ENCODE assay signal across 15 cellular contexts in genomic region chr10:132904814-132905649, GRCh38. TPM values are rescaled to one million over a fixed set of nuclear protein-coding genes. Genes with fewer than 3 reads are reported as not detected.
A peak's percentile ranks its signal among the peaks of the same experiment; 100 is the strongest.
DNase-seq lines count a peak whose midpoint lies in the region; ATAC-seq, FAIRE-seq and TF ChIP-seq lines count a peak whose summit lies in the region.
"Had no signal": no experiment of that assay in that cellular context is flagged by ENCODE, and none has a peak within 500 bp of the region (broad histone marks: within the 10 kb centered on the region; RNA-seq: fewer than 3 reads in every experiment).

No MANE protein-coding gene starts in this region.

- POLR2A ChIA-PET in H1 (lab: Charles Lee; ENCODE audit: partially characterized antibody), result no interaction called here

- no peak overlapping the region for H4K91ac ChIP-seq in H1 (replicated peaks; ENCODE audit: insufficient read length, low read length)

- no peaks in the 10 kb centered on the region for H3K36me3 Mint-ChIP-seq in T-helper 17 cell (ENCODE audit: low read depth)
- H3K36me3 Mint-ChIP-seq: CD8-positive, alpha-beta T cell; immature natural killer cell had no signal

- no peak for FAIRE-seq in H1 (lab: Jason Lieb, UNC)
- FAIRE-seq: GM12892 had no signal

- no peak overlapping the region for H3K27ac ChIP-seq in H1 (ENCODE audit: low read depth, low read length)
- H3K27ac ChIP-seq: A549, upper lobe of left lung had no signal

- no peak for ATAC-seq in T-helper 17 cell
- ATAC-seq: CD8-positive, alpha-beta T cell had no signal

- no peak overlapping the region for H4K8ac ChIP-seq in H1 (ENCODE audit: extremely low read depth, insufficient read depth, low read length)

- no peak overlapping the region for H4K5ac ChIP-seq in H1 (ENCODE audit: insufficient read length, low read depth, low read length)

- H3K23ac ChIP-seq in H1 (ENCODE audit: insufficient read length), result no peak overlapping the region

- TF ChIP-seq POLR2A in H1 (IDR thresholded peaks at IDR 0.05; ENCODE audit: control extremely low read depth in 1 of 2, low read depth in 2 of 2, low read length in 2 of 2), result no peak

- TF ChIP-seq EP300 in H1 (IDR thresholded peaks at IDR 0.05; ENCODE audit: borderline replicate concordance in 1 of 2, low read depth in 2 of 2, low read length in 2 of 2), result no peak

- no peak overlapping the region for H3K18ac ChIP-seq in H1 (ENCODE audit: extremely low read depth, low read length)

- no peak overlapping the region for H2AFZ ChIP-seq in H1 (ENCODE audit: low read length)

- no peaks in the 10 kb centered on the region for H4K20me1 ChIP-seq in H1 (replicated peaks in 1 of 2; ENCODE audit: control insufficient read depth in 1 of 2, insufficient read depth in 2 of 2, low read length in 2 of 2)

- no peaks in the 10 kb centered on the region for H3K79me2 ChIP-seq in H1 (ENCODE audit: control insufficient read depth in 1 of 2, insufficient read depth in 2 of 2, low read length in 2 of 2)

- H3K4me1 Mint-ChIP-seq in T-helper 17 cell, result peaks cover 9% of the 10 kb centered on the region

- no peak overlapping the region for H3K4me3 ChIP-seq in H1 (ENCODE audit: extremely low read depth in 1 of 4, insufficient read depth in 2 of 4, low read depth in 3 of 4, low read length in 4 of 4)
- H3K4me3 ChIP-seq: A549, upper lobe of left lung had no signal

- H3K79me1 ChIP-seq in H1 (ENCODE audit: low read depth, low read length), result no peaks in the 10 kb centered on the region

- H3K27ac Mint-ChIP-seq in T-helper 17 cell, result peak overlapping the region; percentile 8
- H3K27ac Mint-ChIP-seq: CD8-positive, alpha-beta T cell; immature natural killer cell had no signal

- no peaks in the 10 kb centered on the region for H3K9me3 ChIP-seq in T-helper 17 cell (ENCODE audit: control insufficient read depth, low read length, poor library complexity, severe bottlenecking)
- peaks cover 7 to 8% of the 10 kb centered on the region in 2 experiments; a peak in 3 of 4 replicates for H3K9me3 ChIP-seq in H1 (ENCODE audit: insufficient read depth in 2 of 2, low read depth in 1 of 2, low read length in 1 of 2)
- H3K9me3 ChIP-seq: upper lobe of left lung had no signal

- H3K56ac ChIP-seq in H1 (replicated peaks; ENCODE audit: insufficient read length, low read depth, low read length), result no peak overlapping the region

- no peak overlapping the region for H2BK120ac ChIP-seq in H1 (replicated peaks; ENCODE audit: low read depth, low read length)

- no peak for TF ChIP-seq CTCF in H1 (IDR thresholded peaks at IDR 0.05; ENCODE audit: control extremely low read depth in 1 of 3, insufficient read depth in 1 of 3, low read depth in 1 of 3, low read length in 3 of 3)

- 0 out of 2 replicates have a peak overlapping the region, but pooled peaks have one; percentile 12 for H2BK15ac ChIP-seq in H1 (ENCODE audit: low read length)

- peaks cover 35% of the 10 kb centered on the region for H3K27me3 Mint-ChIP-seq in T-helper 17 cell

- DNase-seq in activated CD4-positive, alpha-beta T cell treated with anti-CD3 and anti-CD28 coated beads for 48 hours, result peak; percentile 54
- no peak for DNase-seq in activated CD4-positive, alpha-beta T cell treated with anti-CD3 and anti-CD28 coated beads, Interleukin-2, amount 50 U/mL, for 4 hours
- DNase-seq in T-helper 17 cell, result no peak
- DNase-seq in H1 (ENCODE audit: low read depth in 1 of 2, low spot score in 2 of 2), result no peak
- peak; percentile 27 to 56 for DNase-seq in stimulated activated CD8-positive, alpha-beta memory T cell treated with anti-CD3 and anti-CD28 coated beads, Interleukin-15, amount 100 ng/mL, for 48 hours (ENCODE audit: low read depth in 2 of 2)
- no peak for DNase-seq in KBM-7
- no peak for DNase-seq in NCI-H2171 treated with DMSO at 0.1 percent for 48 hours (lab: John Stamatoyannopoulos, UW)
- no peak for DNase-seq in NCI-H526 treated with DMSO at 0.1 percent for 48 hours (lab: John Stamatoyannopoulos, UW)
- DNase-seq: activated CD4-positive, alpha-beta T cell treated with anti-CD3 and anti-CD28 coated beads for 4 hours; CD8-positive, alpha-beta T cell had no signal

- CTCF ChIA-PET in H1 (lab: Charles Lee; ENCODE audit: partially characterized antibody), result interaction anchor here (0.7 to 3.8 kb wide), 25 partner anchors 11 to 394 kb away, joined by 3 to 37 read pairs (median 4); no protein-coding TSS in a partner anchor

- no peaks in the 10 kb centered on the region for H3K27me3 ChIP-seq in H1 (replicated peaks in 1 of 4; ENCODE audit: control insufficient read depth in 3 of 4, extremely low read depth in 1 of 4, insufficient read depth in 3 of 4, low read length in 3 of 4)
- H3K27me3 ChIP-seq: upper lobe of left lung had no signal

- no peaks in the 10 kb centered on the region for H3K36me3 ChIP-seq in H1 (ENCODE audit: control insufficient read depth in 2 of 4, insufficient read depth in 4 of 4, low read length in 3 of 4)
- H3K36me3 ChIP-seq: upper lobe of left lung had no signal

- no peak overlapping the region for H2BK20ac ChIP-seq in H1 (ENCODE audit: low read length)

- no peak overlapping the region for H3K4me2 ChIP-seq in H1 (ENCODE audit: insufficient read depth in 1 of 2, low read depth in 2 of 2, low read length in 2 of 2)
- H3K4me2 ChIP-seq: A549 had no signal

- H3K9ac ChIP-seq in H1 (replicated peaks in 1 of 4; ENCODE audit: extremely low read depth in 1 of 4, low read depth in 3 of 4, low read length in 3 of 4), result no peak overlapping the region

- in situ Hi-C loops in KBM-7 (cut with MboI; ENCODE audit: low pct_unique_long_range_greater_than_20kb, low sequenced_read_pairs), result no loop called here

- H3K4me3 Mint-ChIP-seq in T-helper 17 cell, result peak overlapping the region; percentile 28
- H3K4me3 Mint-ChIP-seq: CD8-positive, alpha-beta T cell; immature natural killer cell had no signal

- H2BK12ac ChIP-seq in H1 (ENCODE audit: low read depth, low read length), result 0 out of 2 replicates have a peak overlapping the region, but pooled peaks have one; percentile 30

- no peak overlapping the region for H2AK5ac ChIP-seq in H1 (ENCODE audit: low read depth, low read length)

- H3K14ac ChIP-seq in H1 (ENCODE audit: insufficient read length), result no peak overlapping the region

- peaks cover 3% of the 10 kb centered on the region; the same call in 1 of the 2 replicates for H3K23me2 ChIP-seq in H1 (ENCODE audit: low read depth, low read length)

- H3K4me1 ChIP-seq in H1 (replicated peaks in 1 of 4; ENCODE audit: control insufficient read depth in 3 of 4, insufficient read depth in 4 of 4, low read length in 3 of 4), result peaks cover 0 to 5% (median 0%) of the 10 kb centered on the region in 4 experiments; a peak in 1 of 7 replicates
- H3K4me1 ChIP-seq: A549, upper lobe of left lung had no signal

- 83% methylated on average over 21 of the region's 21 CpGs; no CpG with 5 or more reads in 1 of the 2 experiments for WGBS in H1 (ENCODE audit: extremely low coverage in 1 of 2, insufficient coverage in 1 of 2, insufficient read length in 1 of 2, insufficient replicate concordance in 2 of 2, low coverage in 1 of 2, low lambda C conversion rate in 2 of 2, missing lambda C conversion rate in 1 of 2), 2 experiments

- no peak overlapping the region for H3K4ac ChIP-seq in H1 (replicated peaks; ENCODE audit: insufficient read length, low read depth, low read length)

- TF ChIP-seq RAD21 in H1 (IDR thresholded peaks at IDR 0.05 in 1 of 2, conservative IDR thresholded peaks at IDR 0.05 in 1 of 2; ENCODE audit: low read depth in 2 of 2, low read length in 2 of 2), result no peak

- H2BK5ac ChIP-seq in H1 (ENCODE audit: low read depth, low read length), result no peak overlapping the region

TF ChIP-seq in H1, 55 proteins besides CTCF, POLR2A, EP300 and RAD21:
- TF ChIP-seq SP2 (IDR thresholded peaks at IDR 0.05; ENCODE audit: low read length), result no peak
- no peak for TF ChIP-seq ZNF274 (IDR thresholded peaks at IDR 0.05; ENCODE audit: borderline replicate concordance, extremely low read depth, low read length)
- TF ChIP-seq PHF8 (conservative IDR thresholded peaks at IDR 0.05; ENCODE audit: low read depth, low read length), result no peak
- no peak for TF ChIP-seq RNF2 (IDR thresholded peaks at IDR 0.05; ENCODE audit: borderline replicate concordance, low read depth, low read length, missing control alignments, poor library complexity, severe bottlenecking)
- TF ChIP-seq GABPA (IDR thresholded peaks at IDR 0.05; ENCODE audit: borderline replicate concordance, insufficient read depth, low read length), result no peak

RNA-seq across cellular contexts. Expression of gene CFAP46, which starts 37.3 kb away (rescaled TPM):
- total RNA-seq in T-helper 17 cell, result not detected
- 3.1 and 4.8 TPM in 2 replicates for total RNA-seq in H1 (2021; fragmentation: NEBNext Ultra II Directional; extraction: Animal tissue kit (Norgen Biotek cat#: 25700))
- 2.2 and 2.6 TPM in 2 replicates for polyA plus RNA-seq in H1 (2011; rRNA removed)
- 2.7 TPM for polyA plus RNA-seq in H1 (2011; cell fraction: cytosol; rRNA removed)
- polyA plus RNA-seq in H1 (2011; cell fraction: nucleus; rRNA removed), result 8.9 TPM
- 2.5 to 4.7 TPM (median 3.4 TPM) in 4 replicates for polyA plus RNA-seq in H1 (2012, experiment 1 of 2)
- polyA plus RNA-seq in H1 (2012, experiment 2 of 2), result 2.7 TPM
- 2.8 TPM for polyA plus RNA-seq in H1 (2013, experiment 1 of 2)
- polyA plus RNA-seq in H1 (2013, experiment 2 of 2), result 2.5 TPM
- polyA minus RNA-seq in H1 (2011; rRNA and poly(A)+ RNA removed), result 3.9 TPM in 2 replicates
- polyA minus RNA-seq in H1 (2011; cell fraction: cytosol; rRNA and poly(A)+ RNA removed), result 0.29 TPM
- polyA minus RNA-seq in H1 (2011; cell fraction: nucleus; rRNA and poly(A)+ RNA removed), result 5.8 TPM
- total RNA-seq: CD8-positive, alpha-beta T cell; LHCN-M2 had no signal
- polyA plus RNA-seq: immature natural killer cell had no signal

Comparison
In these comparisons a context has a peak if more than half of its experiments do, and no peak if none do; other contexts are left out.
1. DNase-seq: peak in activated CD4-positive, alpha-beta T cell treated with anti-CD3 and anti-CD28 coated beads for 48 hours (single experiment) and stimulated activated CD8-positive, alpha-beta memory T cell treated with anti-CD3 and anti-CD28 coated beads, Interleukin-15, amount 100 ng/mL, for 48 hours (2 of 2); none in activated CD4-positive, alpha-beta T cell treated with anti-CD3 and anti-CD28 coated beads, Interleukin-2, amount 50 U/mL, for 4 hours (0 of 2), T-helper 17 cell (0 of 3), H1 (0 of 2), KBM-7 (single experiment), NCI-H2171 treated with DMSO at 0.1 percent for 48 hours (single experiment) and NCI-H526 treated with DMSO at 0.1 percent for 48 hours (single experiment).